ENCODE assay signal across 20 cellular contexts in genomic region chr11:133907216-133907615, GRCh38. TPM values are rescaled to one million over a fixed set of nuclear protein-coding genes. Genes with fewer than 3 reads are reported as not detected.
DNase-seq lines count a peak whose midpoint lies in the region; ATAC-seq and TF ChIP-seq lines count a peak whose summit lies in the region.
"Had no signal": no experiment of that assay in that cellular context is flagged by ENCODE, and none has a peak within 500 bp of the region (broad histone marks: within the 10 kb centered on the region; RNA-seq: fewer than 3 reads in every experiment).

No MANE protein-coding gene starts in this region.

- no peak for TF ChIP-seq POLR2A in body of pancreas (IDR thresholded peaks at IDR 0.05)

- H3K4me1 ChIP-seq in upper lobe of right lung: no peaks in the 10 kb centered on the region
- no peaks in the 10 kb centered on the region for H3K4me1 ChIP-seq in body of pancreas

- H3K9me3 ChIP-seq in upper lobe of right lung (no peaks in the 10 kb centered on the region), body of pancreas (no peaks in the 10 kb centered on the region)
- H3K9me3 ChIP-seq: BLaER1 had no signal

- H3K36me3 Mint-ChIP-seq in activated T-cell treated with anti-CD3 and anti-CD28 coated beads, Interleukin-2, amount 50 U/mL, for 72 hours (ENCODE audit: insufficient read depth in 2 of 2): peaks cover 7 to 11% of the 10 kb centered on the region in 2 donors
- H3K36me3 Mint-ChIP-seq in nephron progenitor cell (ENCODE audit: low read depth): peaks cover 7% of the 10 kb centered on the region

- H3K36me3 ChIP-seq in upper lobe of right lung: no peaks in the 10 kb centered on the region
- no peaks in the 10 kb centered on the region for H3K36me3 ChIP-seq in body of pancreas (replicated peaks in 1 of 2; ENCODE audit: insufficient read depth in 1 of 2, low read depth in 2 of 2)
- H3K36me3 ChIP-seq: BLaER1 had no signal

- no peak overlapping the region for H3K27ac Mint-ChIP-seq in activated T-cell treated with anti-CD3 and anti-CD28 coated beads, Interleukin-2, amount 50 U/mL, for 72 hours
- peak overlapping the region; percentile 37 for H3K27ac Mint-ChIP-seq in nephron progenitor cell
- H3K27ac Mint-ChIP-seq: B cell; CD4-positive, alpha-beta T cell; CD8-positive, alpha-beta memory T cell had no signal

- H3K4me3 ChIP-seq in upper lobe of right lung (no peak overlapping the region), body of pancreas (no peak overlapping the region)
- H3K4me3 ChIP-seq: BLaER1, GM23248 had no signal

- no peaks in the 10 kb centered on the region for H3K27me3 Mint-ChIP-seq in activated T-cell treated with anti-CD3 and anti-CD28 coated beads, Interleukin-2, amount 50 U/mL, for 72 hours (ENCODE audit: low read depth)
- H3K27me3 Mint-ChIP-seq in nephron progenitor cell (ENCODE audit: low read depth, poor library complexity): peaks cover 2% of the 10 kb centered on the region
- H3K27me3 Mint-ChIP-seq: B cell; CD4-positive, alpha-beta T cell; CD8-positive, alpha-beta memory T cell had no signal

- H3K27ac ChIP-seq in upper lobe of right lung: no peak overlapping the region
- no peak overlapping the region for H3K27ac ChIP-seq in body of pancreas
- H3K27ac ChIP-seq: 22Rv1, BLaER1, C4-2B, GM23248 had no signal

- no peaks in the 10 kb centered on the region for H3K4me1 Mint-ChIP-seq in activated T-cell treated with anti-CD3 and anti-CD28 coated beads, Interleukin-2, amount 50 U/mL, for 72 hours (ENCODE audit: low read depth)
- H3K4me1 Mint-ChIP-seq in nephron progenitor cell: peaks cover 17% of the 10 kb centered on the region
- H3K4me1 Mint-ChIP-seq: CD8-positive, alpha-beta memory T cell had no signal

- no peak for ATAC-seq in activated T-cell treated with anti-CD3 and anti-CD28 coated beads, Interleukin-2, amount 50 U/mL, for 72 hours (replicated peaks in 1 of 2)
- ATAC-seq in left ventricle myocardium superior: no peak
- ATAC-seq in upper lobe of right lung: no peak
- ATAC-seq in body of pancreas: no peak
- ATAC-seq: HCT116 had no signal

- intact Hi-C loops in cardiac septum (cut with DNase I): no loop called here
- intact Hi-C loops in left ventricle myocardium superior (cut with micrococcal nuclease): no loop called here
- intact Hi-C loops in upper lobe of right lung (cut with DNase I): no loop called here
- intact Hi-C loops in body of pancreas (cut with DNase I): no loop called here

- 88 to 89% methylated on average over 8 of the region's 9 CpGs for WGBS in body of pancreas, 2 donors

- H3K27me3 ChIP-seq in upper lobe of right lung (no peaks in the 10 kb centered on the region), body of pancreas (no peaks in the 10 kb centered on the region)
- H3K27me3 ChIP-seq: BLaER1 had no signal

- no peak overlapping the region for H3K4me3 Mint-ChIP-seq in activated T-cell treated with anti-CD3 and anti-CD28 coated beads, Interleukin-2, amount 50 U/mL, for 72 hours
- H3K4me3 Mint-ChIP-seq in nephron progenitor cell: no peak overlapping the region
- H3K4me3 Mint-ChIP-seq: B cell; CD4-positive, alpha-beta T cell; CD8-positive, alpha-beta memory T cell had no signal

- H3K9me3 Mint-ChIP-seq in activated T-cell treated with anti-CD3 and anti-CD28 coated beads, Interleukin-2, amount 50 U/mL, for 72 hours: no peaks in the 10 kb centered on the region
- no peaks in the 10 kb centered on the region for H3K9me3 Mint-ChIP-seq in nephron progenitor cell
- H3K9me3 Mint-ChIP-seq: CD4-positive, alpha-beta T cell; CD8-positive, alpha-beta memory T cell had no signal

- peak; percentile 13 for DNase-seq in activated T-cell treated with anti-CD3 and anti-CD28 coated beads, Interleukin-2, amount 50 U/mL, for 1 hour
- DNase-seq in activated T-cell treated with anti-CD3 and anti-CD28 coated beads, Interleukin-2, amount 50 U/mL, for 72 hours: no peak
- peak; percentile 69 for DNase-seq in cardiac septum (ENCODE audit: low spot score)
- no peak for DNase-seq in left ventricle myocardium superior
- no peak for DNase-seq in nephron progenitor cell
- peak; percentile 36 for DNase-seq in upper lobe of right lung
- no peak for DNase-seq in body of pancreas
- no peak for DNase-seq in HCEC 1CT
- DNase-seq: CD4-positive, alpha-beta T cell; DMS 273 treated with DMSO at 0.1 percent for 48 hours; DMS79; GF-D8; GM23248; H7 had no signal

- TF ChIP-seq CTCF in nephron progenitor cell (IDR thresholded peaks at IDR 0.05) (no peak), upper lobe of right lung (IDR thresholded peaks at IDR 0.05) (no peak), body of pancreas (IDR thresholded peaks at IDR 0.05) (no peak)

RNA-seq across cellular contexts. Expression of gene IGSF9B, which starts 49.6 kb away (rescaled TPM):
- total RNA-seq in activated T-cell treated with anti-CD3 and anti-CD28 coated beads, Interleukin-2, amount 50 U/mL, for 72 hours: 10 to 100 TPM; 81.8 to 87.0 TPM
- total RNA-seq in cardiac septum (85.3 TPM), left ventricle myocardium superior (34.5 TPM), upper lobe of right lung (2.9 TPM), body of pancreas (1 to 10 TPM; 1.6 to 3.3 TPM)
- total RNA-seq: GM23248 had no signal

Comparison
In these comparisons a context has a peak if more than half of its experiments do, and no peak if none do; other contexts are left out.
1. DNase-seq: peak in activated T-cell treated with anti-CD3 and anti-CD28 coated beads, Interleukin-2, amount 50 U/mL, for 1 hour (single experiment), cardiac septum (single experiment) and upper lobe of right lung (single experiment); none in activated T-cell treated with anti-CD3 and anti-CD28 coated beads, Interleukin-2, amount 50 U/mL, for 72 hours (0 of 2), left ventricle myocardium superior (single experiment), nephron progenitor cell (single experiment), body of pancreas (0 of 4) and HCEC 1CT (single experiment).